Comparison of ENCODE assay signal across 7 cellular contexts in genomic region chrX:40952855-40953254, GRCh38.
DNase-seq lines count a peak whose midpoint lies in the region; ATAC-seq and TF ChIP-seq lines count a peak whose summit lies in the region.

No MANE protein-coding gene starts in this region.

- TF ChIP-seq CTCF in MM.1S (IDR thresholded peaks at IDR 0.05; ENCODE audit: low read length) (no peak), gastrocnemius medialis (IDR thresholded peaks at IDR 0.05 in 4 of 5, conservative IDR thresholded peaks at IDR 0.05 in 1 of 5) (no peak)

- in situ Hi-C loops in gastrocnemius medialis (cut with MboI; ENCODE audit: low sequenced_read_pairs in 4 of 4), result no loop called here

- H3K79me2 ChIP-seq in MM.1S (ENCODE audit: low read length), result no peaks in the 10 kb centered on the region

- H3K9me2 ChIP-seq in MM.1S (replicated peaks; ENCODE audit: insufficient read depth, low read length), result no peaks in the 10 kb centered on the region

- H3K36me3 ChIP-seq in MM.1S (replicated peaks; ENCODE audit: insufficient read depth, low read length) (no peaks in the 10 kb centered on the region), gastrocnemius medialis (no peaks in the 10 kb centered on the region)

- peak overlapping the region; percentile 47; the same call in 1 of the 2 replicates for H3K4me3 ChIP-seq in MM.1S (ENCODE audit: low read length)
- peak overlapping the region; percentile 6 to 41 (median 26) for H3K4me3 ChIP-seq in gastrocnemius medialis

- H3K4me1 ChIP-seq in MM.1S (ENCODE audit: low read length) (no peaks in the 10 kb centered on the region), gastrocnemius medialis (no peaks in the 10 kb centered on the region)

- no peaks in the 10 kb centered on the region for H3K9me3 ChIP-seq in MM.1S (replicated peaks; ENCODE audit: insufficient read depth, low read length)
- no peaks in the 10 kb centered on the region for H3K9me3 ChIP-seq in gastrocnemius medialis

- ATAC-seq in GM18511 (IDR thresholded peaks at IDR 0.05; ENCODE audit: unreplicated experiment), result peak; percentile 48
- no peak for ATAC-seq in gastrocnemius medialis
- no peak for ATAC-seq in HG03175 (IDR thresholded peaks at IDR 0.05; ENCODE audit: unreplicated experiment)

- H3K4me2 ChIP-seq in MM.1S (ENCODE audit: low read depth, low read length), result peak overlapping the region; percentile 54; the same call in 1 of the 2 replicates

- H3K27me3 ChIP-seq in MM.1S (replicated peaks; ENCODE audit: insufficient read depth, low read length) (no peaks in the 10 kb centered on the region), gastrocnemius medialis (no peaks in the 10 kb centered on the region)

- DNase-seq in MM.1S (no peak), dermis microvascular lymphatic vessel endothelial cell (ENCODE audit: low read depth in 2 of 2) (peak; percentile 46 to 53), gastrocnemius medialis (no peak), SIG-M5 (lab: John Stamatoyannopoulos, UW) (no peak), head of caudate nucleus (no peak)

- no peak overlapping the region for H3K27ac ChIP-seq in MM.1S (ENCODE audit: low read length)
- no peak overlapping the region for H3K27ac ChIP-seq in gastrocnemius medialis

- H3K9ac ChIP-seq in MM.1S (ENCODE audit: low read length), result no peak overlapping the region

- H3F3A ChIP-seq in MM.1S (ENCODE audit: insufficient read depth, low read length), result no peaks in the 10 kb centered on the region

- 0 out of 2 replicates have a peak overlapping the region, but pooled peaks have one; percentile 51 for H2AFZ ChIP-seq in MM.1S (ENCODE audit: low read length)

- TF ChIP-seq POLR2A in gastrocnemius medialis (IDR thresholded peaks at IDR 0.05), result no peak

- H4K20me1 ChIP-seq in MM.1S (ENCODE audit: insufficient read depth, low read length), result no peaks in the 10 kb centered on the region

- intact Hi-C loops in gastrocnemius medialis (cut with DNase I; ENCODE audit: low total_unique reads) (no loop called here), head of caudate nucleus (cut with DNase I) (no loop called here)

Comparison
In these comparisons a context has a peak if more than half of its experiments do, and no peak if none do; other contexts are left out.
1. DNase-seq: peak in dermis microvascular lymphatic vessel endothelial cell (2 of 2); none in MM.1S (single experiment), gastrocnemius medialis (0 of 2), SIG-M5 (single experiment) and head of caudate nucleus (0 of 42).